Comparison of ENCODE assay signal across 25 cellular contexts in genomic region chr21:41650526-41651145, GRCh38.
"Had no signal": no experiment of that assay in that cellular context is flagged by ENCODE, and none has a peak within 500 bp of the region (broad histone marks: within the 10 kb centered on the region; RNA-seq: fewer than 3 reads in every experiment).

No MANE protein-coding gene starts in this region.

- H3K36me3 Mint-ChIP-seq: naive thymus-derived CD4-positive, alpha-beta T cell had no signal

- H3K4me3 ChIP-seq: esophagus muscularis mucosa, heart right ventricle, ovary, prostate gland, sigmoid colon, suprapubic skin, transverse colon had no signal

- H3K9me3 ChIP-seq: esophagus muscularis mucosa, heart right ventricle, ovary, prostate gland, sigmoid colon, suprapubic skin, transverse colon had no signal

- H3K36me3 ChIP-seq: brain microvascular endothelial cell, esophagus muscularis mucosa, heart right ventricle, ovary, prostate gland, sigmoid colon, suprapubic skin, transverse colon had no signal

- H3K4me1 ChIP-seq: prostate gland had no signal

- DNase-seq: activated CD4-positive, alpha-beta T cell treated with anti-CD3 and anti-CD28 coated beads for 48 hours; activated CD4-positive, alpha-beta T cell treated with anti-CD3 and anti-CD28 coated beads, Interleukin-2, amount 50 U/mL, for 48 hours; activated CD8-positive, alpha-beta memory T cell treated with anti-CD3 and anti-CD28 coated beads for 24 hours; activated gamma-delta T cell treated with Interleukin-2 at 50 U/mL for 16 hours; activated naive CD4-positive, alpha-beta T cell treated with anti-CD3 and anti-CD28 coated beads, Interleukin-2, amount 50 U/mL, for 16 hours; activated T-cell treated with anti-CD3 and anti-CD28 coated beads, Interleukin-2, amount 50 U/mL, for 1 hour; amniotic stem cell; brain microvascular endothelial cell; central memory CD4-positive, alpha-beta T cell; endodermal cell; foreskin melanocyte; heart right ventricle; midbrain; naive thymus-derived CD4-positive, alpha-beta T cell; retina; sigmoid colon; stimulated activated CD4-positive, alpha-beta T cell treated with anti-CD3 and anti-CD28 coated beads, Interleukin-2, amount 100 ng/mL, for 24 hours; transverse colon had no signal

- H3K4me3 Mint-ChIP-seq: activated T-helper 1 cell treated with anti-CD3 and anti-CD28 coated beads, Interleukin-12 subunit alpha, Interleukin-12 subunit beta, Interleukin-2, Interleukin-4 antibody, amounts not matched to agents 30 ng/mL and 10 ng/mL and 1 ng/mL, durations not matched to agents 14 hours and 24 hours and 36 hours; dendritic cell treated with granulocyte-macrophage colony-stimulating factor and Interleukin-4, amounts not matched to agents 40 ng/mL and 50 ng/mL, for 4 days; endodermal cell; naive thymus-derived CD4-positive, alpha-beta T cell had no signal

- H3K27ac Mint-ChIP-seq: activated T-helper 1 cell treated with anti-CD3 and anti-CD28 coated beads, Interleukin-12 subunit alpha, Interleukin-12 subunit beta, Interleukin-2, Interleukin-4 antibody, amounts not matched to agents 30 ng/mL and 10 ng/mL and 1 ng/mL, durations not matched to agents 14 hours and 24 hours and 36 hours; dendritic cell treated with granulocyte-macrophage colony-stimulating factor and Interleukin-4, amounts not matched to agents 40 ng/mL and 50 ng/mL, for 4 days; endodermal cell had no signal

- H3K27me3 ChIP-seq: brain microvascular endothelial cell, ovary, suprapubic skin had no signal

- H3K9me3 Mint-ChIP-seq: activated T-helper 1 cell treated with anti-CD3 and anti-CD28 coated beads, Interleukin-12 subunit alpha, Interleukin-12 subunit beta, Interleukin-2, Interleukin-4 antibody, amounts not matched to agents 30 ng/mL and 10 ng/mL and 1 ng/mL, durations not matched to agents 14 hours and 24 hours and 36 hours; dendritic cell treated with granulocyte-macrophage colony-stimulating factor and Interleukin-4, amounts not matched to agents 40 ng/mL and 50 ng/mL, for 4 days had no signal

- H3K27ac ChIP-seq: brain microvascular endothelial cell, esophagus muscularis mucosa, heart right ventricle, ovary, sigmoid colon, transverse colon had no signal

- ATAC-seq: activated CD4-positive, CD25-positive, alpha-beta regulatory T cell treated with anti-CD3 and anti-CD28 coated beads, Interleukin-2, amount 50 U/mL, for 24 hours; heart right ventricle; naive thymus-derived CD4-positive, alpha-beta T cell had no signal
